In the genomic region with DNA sequence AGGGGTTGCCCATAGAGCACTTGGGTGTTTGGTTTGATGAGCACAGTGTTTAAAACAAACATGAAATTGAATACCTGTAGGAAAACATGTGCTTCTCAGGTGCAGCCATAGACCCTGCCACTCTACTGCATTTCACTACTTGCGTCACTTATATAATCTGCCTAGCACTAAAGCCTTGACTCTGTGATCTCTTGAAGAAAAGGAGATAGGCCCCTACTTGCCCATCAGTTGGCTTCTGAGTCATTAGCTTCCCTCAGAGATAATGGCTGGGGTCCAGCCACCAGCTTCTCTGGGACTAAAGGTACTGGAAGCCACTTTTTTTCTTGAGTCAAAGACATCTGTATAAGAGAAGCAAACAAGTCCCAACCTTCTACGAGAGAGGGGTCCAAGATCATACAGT, we compare ENCODE assay signal across 26 cellular contexts.
"Had no signal": no experiment of that assay in that cellular context is flagged by ENCODE, and none has a peak within 500 bp of the region (broad histone marks: within the 10 kb centered on the region; RNA-seq: fewer than 3 reads in every experiment).

No MANE protein-coding gene starts in this region.

- H3K9me3 Mint-ChIP-seq: dendritic cell treated with granulocyte-macrophage colony-stimulating factor and Interleukin-4, amounts not matched to agents 40 ng/mL and 50 ng/mL, for 4 days; endodermal cell; nephron progenitor cell; stimulated activated effector memory CD8-positive, alpha-beta T cell treated with anti-CD3 and anti-CD28 coated beads, Interleukin-12 subunit alpha, Interleukin-12 subunit beta, amount 100 ng/mL, for 72 hours had no signal

- H3K27ac Mint-ChIP-seq: dendritic cell treated with granulocyte-macrophage colony-stimulating factor and Interleukin-4, amounts not matched to agents 40 ng/mL and 50 ng/mL, for 4 days; endodermal cell; nephron progenitor cell; stimulated activated effector memory CD8-positive, alpha-beta T cell treated with anti-CD3 and anti-CD28 coated beads, Interleukin-12 subunit alpha, Interleukin-12 subunit beta, amount 100 ng/mL, for 72 hours; type B pancreatic cell had no signal

- ATAC-seq: gastrocnemius medialis; left cardiac atrium; left lung; naive thymus-derived CD8-positive, alpha-beta T cell; psoas muscle; right cardiac atrium; stimulated activated effector memory CD8-positive, alpha-beta T cell treated with anti-CD3 and anti-CD28 coated beads, Interleukin-12 subunit alpha, Interleukin-12 subunit beta, amount 100 ng/mL, for 72 hours had no signal

- H3K36me3 Mint-ChIP-seq: stimulated activated effector memory CD8-positive, alpha-beta T cell treated with anti-CD3 and anti-CD28 coated beads, Interleukin-12 subunit alpha, Interleukin-12 subunit beta, amount 100 ng/mL, for 72 hours; type B pancreatic cell had no signal

- H3K4me1 ChIP-seq: colonic mucosa, gastrocnemius medialis, left lung, psoas muscle had no signal

- H3K4me3 Mint-ChIP-seq: dendritic cell treated with granulocyte-macrophage colony-stimulating factor and Interleukin-4, amounts not matched to agents 40 ng/mL and 50 ng/mL, for 4 days; endodermal cell; naive thymus-derived CD8-positive, alpha-beta T cell; nephron progenitor cell; stimulated activated effector memory CD8-positive, alpha-beta T cell treated with anti-CD3 and anti-CD28 coated beads, Interleukin-12 subunit alpha, Interleukin-12 subunit beta, amount 100 ng/mL, for 72 hours; type B pancreatic cell had no signal

- H3K27ac ChIP-seq: colonic mucosa, gastrocnemius medialis, hepatocyte, left lung, psoas muscle, sigmoid colon, testis, tibial artery had no signal

- H3K36me3 ChIP-seq: colonic mucosa, gastrocnemius medialis, left lung, sigmoid colon, tibial artery had no signal

- H3K27me3 ChIP-seq: testis had no signal

- DNase-seq: colonic mucosa; effector CD8-positive, alpha-beta T cell; endodermal cell; erythroblast; gastrocnemius medialis; head of caudate nucleus; left cardiac atrium; left lung; mesendoderm; midbrain; naive thymus-derived CD8-positive, alpha-beta T cell; nephron progenitor cell; nucleus accumbens; psoas muscle; right cardiac atrium; sigmoid colon; stimulated activated CD4-positive, alpha-beta T cell treated with anti-CD3 and anti-CD28 coated beads, Interleukin-2, amount 100 ng/mL, for 24 hours; stimulated activated CD4-positive, alpha-beta T cell treated with anti-CD3 and anti-CD28 coated beads, Interleukin-4, amount 100 ng/mL, for 24 hours; stimulated activated naive CD4-positive, alpha-beta T cell treated with Interleukin-2 at 50 U/mL for 16 hours; substantia nigra; testis; tibial artery had no signal

- H3K9me3 ChIP-seq: colonic mucosa, gastrocnemius medialis, left lung, psoas muscle, sigmoid colon, testis, tibial artery had no signal

- H3K4me3 ChIP-seq: colonic mucosa, gastrocnemius medialis, hepatocyte, left lung, psoas muscle, sigmoid colon, testis, tibial artery had no signal
